ENCODE assay signal across 8 cellular contexts in the genomic region with DNA sequence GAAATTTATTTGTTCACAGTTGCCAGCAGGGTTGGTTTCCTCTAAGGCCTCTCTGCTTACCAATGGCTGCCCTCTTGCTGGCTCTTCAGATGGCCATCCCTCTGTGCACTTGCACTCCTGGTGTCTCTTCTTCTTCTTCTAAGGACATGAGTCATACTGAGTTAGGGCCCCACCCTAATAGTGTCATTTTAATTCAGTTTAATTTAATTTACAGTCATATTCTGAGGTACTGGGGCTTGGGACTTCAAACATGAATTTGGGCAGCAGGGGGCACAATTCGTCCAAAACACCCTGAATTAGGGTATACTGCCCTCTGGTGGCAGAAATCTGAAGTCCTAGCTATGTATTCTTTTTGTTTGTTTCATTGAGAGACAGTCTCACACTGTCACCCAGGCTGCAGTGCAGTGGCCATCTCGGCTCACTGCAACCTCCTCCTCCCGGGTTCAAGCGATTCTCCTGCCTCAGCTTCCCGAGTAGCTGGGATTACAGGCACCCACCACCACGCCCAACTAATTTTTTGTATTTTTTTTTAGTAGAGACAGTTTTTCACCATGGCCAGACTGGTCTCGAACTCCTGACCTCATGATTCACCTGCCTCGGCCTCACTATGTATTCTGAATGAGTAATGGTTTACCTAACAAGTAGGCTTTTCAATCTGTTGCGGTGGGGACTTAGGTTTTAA. TPM values are rescaled to one million over a fixed set of nuclear protein-coding genes. Genes with fewer than 3 reads are reported as not detected.
DNase-seq lines count a peak whose midpoint lies in the region; ATAC-seq, FAIRE-seq and TF ChIP-seq lines count a peak whose summit lies in the region.

No MANE protein-coding gene starts in this region.

- H4K20me1 ChIP-seq in H1 (replicated peaks in 1 of 2; ENCODE audit: control insufficient read depth in 1 of 2, insufficient read depth in 2 of 2, low read length in 2 of 2) = peaks cover 0 to 3% of the 10 kb centered on the region in 2 experiments

- peak; percentile 68 to 77 for TF ChIP-seq RAD21 in H1 (IDR thresholded peaks at IDR 0.05 in 1 of 2, conservative IDR thresholded peaks at IDR 0.05 in 1 of 2; ENCODE audit: low read depth in 2 of 2, low read length in 2 of 2)

- H3K27ac ChIP-seq in AG04450 (ENCODE audit: low read depth, low read length) (peak overlapping the region; percentile 39), H1 (ENCODE audit: low read depth, low read length) (no peak overlapping the region)

- no peak overlapping the region for H3K56ac ChIP-seq in H1 (replicated peaks; ENCODE audit: insufficient read length, low read depth, low read length)

- no peak overlapping the region; a peak in 1 of 7 replicates for H3K9ac ChIP-seq in H1 (replicated peaks in 1 of 4; ENCODE audit: extremely low read depth in 1 of 4, low read depth in 3 of 4, low read length in 3 of 4)

- no peaks in the 10 kb centered on the region for H3K4me1 ChIP-seq in H1 (replicated peaks in 1 of 4; ENCODE audit: control insufficient read depth in 3 of 4, insufficient read depth in 4 of 4, low read length in 3 of 4)

- no peak overlapping the region for H2BK20ac ChIP-seq in H1 (ENCODE audit: low read length)

- H3K23me2 ChIP-seq in H1 (ENCODE audit: low read depth, low read length) = no peaks in the 10 kb centered on the region; the same call in 1 of the 2 replicates

- H2BK12ac ChIP-seq in H1 (ENCODE audit: low read depth, low read length) = no peak overlapping the region

- H3K23ac ChIP-seq in H1 (ENCODE audit: insufficient read length) = no peak overlapping the region

- no peak overlapping the region for H3K14ac ChIP-seq in H1 (ENCODE audit: insufficient read length)

- peak; percentile 74 for ATAC-seq in GM18909 (IDR thresholded peaks at IDR 0.05; ENCODE audit: poor library complexity, unreplicated experiment)

- 60% methylated on average over 9 of the region's 9 CpGs; no CpG with 5 or more reads in 1 of the 2 experiments for WGBS in H1 (ENCODE audit: extremely low coverage in 1 of 2, insufficient coverage in 1 of 2, insufficient read length in 1 of 2, insufficient replicate concordance in 2 of 2, low coverage in 1 of 2, low lambda C conversion rate in 2 of 2, missing lambda C conversion rate in 1 of 2), 2 experiments

- no peak overlapping the region for H2AFZ ChIP-seq in H1 (ENCODE audit: low read length)

- no peak overlapping the region for H4K5ac ChIP-seq in H1 (ENCODE audit: insufficient read length, low read depth, low read length)

- TF ChIP-seq CTCF in AG04450 (IDR thresholded peaks at IDR 0.05; ENCODE audit: low read depth, low read length) (peak; percentile 93), H1 (IDR thresholded peaks at IDR 0.05; ENCODE audit: control extremely low read depth in 1 of 3, insufficient read depth in 1 of 3, low read depth in 1 of 3, low read length in 3 of 3) (peak; percentile 35 to 100 (median 96))

- peak; percentile 93 for FAIRE-seq in H1 (lab: Jason Lieb, UNC)

- no peaks in the 10 kb centered on the region for H3K27me3 ChIP-seq in AG04450 (ENCODE audit: control insufficient read depth, insufficient read depth, low read length)
- H3K27me3 ChIP-seq in H1 (replicated peaks in 1 of 4; ENCODE audit: control insufficient read depth in 3 of 4, extremely low read depth in 1 of 4, insufficient read depth in 3 of 4, low read length in 3 of 4) = no peaks in the 10 kb centered on the region

- H3K9me3 ChIP-seq in AG04450 (ENCODE audit: control insufficient read depth, insufficient read depth, low read length) (no peaks in the 10 kb centered on the region), H1 (ENCODE audit: insufficient read depth in 2 of 2, low read depth in 1 of 2, low read length in 1 of 2) (no peaks in the 10 kb centered on the region)

- no peak for TF ChIP-seq POLR2A in H1 (IDR thresholded peaks at IDR 0.05; ENCODE audit: control extremely low read depth in 1 of 2, low read depth in 2 of 2, low read length in 2 of 2)

- POLR2A ChIA-PET in AG04450 (lab: Yijun Ruan, JAX) = interaction anchor here (0.6 to 1.1 kb wide), 3 partner anchors 20 to 713 kb away, joined by 3 to 4 read pairs (median 3); a partner anchor contains a TSS
- POLR2A ChIA-PET in H1 (lab: Charles Lee; ENCODE audit: partially characterized antibody) = interaction anchor here (0.7 to 1.5 kb wide), 6 partner anchors 10 to 361 kb away, joined by 3 to 5 read pairs (median 3); a partner anchor contains a TSS

- no peak overlapping the region for H3K4ac ChIP-seq in H1 (replicated peaks; ENCODE audit: insufficient read length, low read depth, low read length)

- DNase-seq in AG04450 (ENCODE audit: low read depth, low spot score) (peak; percentile 75), HUDEP-2 (lab: John Stamatoyannopoulos, UW; ENCODE audit: unreplicated experiment in 76 of 76) (peak in 73 of 76 experiments; percentile 33 to 95 (median 77)), NOMO-1 (lab: John Stamatoyannopoulos, UW; ENCODE audit: unreplicated experiment in 2 of 2) (peak; percentile 59 to 83), H1 (ENCODE audit: low read depth in 1 of 2, low spot score in 2 of 2) (peak; percentile 70 to 93), middle frontal gyrus (ENCODE audit: extremely low spot score, low spot score) (peak; percentile 63)
- DNase-seq in activated CD8-positive, alpha-beta memory T cell treated with anti-CD3 and anti-CD28 coated beads for 1 hour (ENCODE audit: extremely low read depth in 1 of 2, low read depth in 1 of 2) = peak; percentile 64 to 80
- DNase-seq in stimulated activated CD8-positive, alpha-beta memory T cell treated with anti-CD3 and anti-CD28 coated beads, Interleukin-4, amount 100 ng/mL, for 1 hour (ENCODE audit: low read depth in 2 of 2, low spot score in 1 of 2) = peak; percentile 64 to 74

- CTCF ChIA-PET in AG04450 (lab: Charles Lee) (interaction anchor here (0.5 to 4.0 kb wide), 83 partner anchors 8 to 1212 kb away, joined by 3 to 51 read pairs (median 3); a partner anchor contains a TSS), H1 (lab: Charles Lee; ENCODE audit: partially characterized antibody) (interaction anchor here (0.6 to 4.1 kb wide), 50 partner anchors 10 to 1146 kb away, joined by 3 to 34 read pairs (median 4); a partner anchor contains a TSS)

- H3K4me2 ChIP-seq in H1 (ENCODE audit: insufficient read depth in 1 of 2, low read depth in 2 of 2, low read length in 2 of 2) = no peak overlapping the region

- H3K4me3 ChIP-seq in AG04450 (ENCODE audit: low read depth, low read length) (no peak overlapping the region), H1 (ENCODE audit: extremely low read depth in 1 of 4, insufficient read depth in 2 of 4, low read depth in 3 of 4, low read length in 4 of 4) (no peak overlapping the region)

- no peak overlapping the region for H2BK5ac ChIP-seq in H1 (ENCODE audit: low read depth, low read length)

- no peak overlapping the region for H2BK15ac ChIP-seq in H1 (ENCODE audit: low read length)

- H3K79me2 ChIP-seq in H1 (ENCODE audit: control insufficient read depth in 1 of 2, insufficient read depth in 2 of 2, low read length in 2 of 2) = no peaks in the 10 kb centered on the region

- peaks cover 5 to 23% (median 13%) of the 10 kb centered on the region in 4 experiments for H3K36me3 ChIP-seq in H1 (ENCODE audit: control insufficient read depth in 2 of 4, insufficient read depth in 4 of 4, low read length in 3 of 4)

- TF ChIP-seq EP300 in H1 (IDR thresholded peaks at IDR 0.05; ENCODE audit: borderline replicate concordance in 1 of 2, low read depth in 2 of 2, low read length in 2 of 2) = no peak

- H2BK120ac ChIP-seq in H1 (replicated peaks; ENCODE audit: low read depth, low read length) = no peak overlapping the region

- no peak overlapping the region for H2AK5ac ChIP-seq in H1 (ENCODE audit: low read depth, low read length)

- H4K91ac ChIP-seq in H1 (replicated peaks; ENCODE audit: insufficient read length, low read length) = no peak overlapping the region

- no peaks in the 10 kb centered on the region for H3K79me1 ChIP-seq in H1 (ENCODE audit: low read depth, low read length)

- H3K18ac ChIP-seq in H1 (ENCODE audit: extremely low read depth, low read length) = no peak overlapping the region

- no peak overlapping the region for H4K8ac ChIP-seq in H1 (ENCODE audit: extremely low read depth, insufficient read depth, low read length)

RNA-seq across cellular contexts. Expression of a gene that starts 19.8 kb away (rescaled TPM):
- 12.5 and 15.5 TPM in 2 replicates for polyA plus RNA-seq in AG04450 (2011; rRNA removed)
- 5.3 and 8.9 TPM in 2 replicates for polyA minus RNA-seq in AG04450 (2011; rRNA and poly(A)+ RNA removed)
- 18.4 and 18.8 TPM in 2 replicates for total RNA-seq in H1 (2021; fragmentation: NEBNext Ultra II Directional; extraction: Animal tissue kit (Norgen Biotek cat#: 25700))
- polyA plus RNA-seq in H1 (2011; rRNA removed) = 8.1 and 8.3 TPM in 2 replicates
- 12.2 TPM for polyA plus RNA-seq in H1 (2011; cell fraction: cytosol; rRNA removed)
- 10.8 TPM for polyA plus RNA-seq in H1 (2011; cell fraction: nucleus; rRNA removed)
- 14.6 to 19.8 TPM (median 14.7 TPM) in 4 replicates for polyA plus RNA-seq in H1 (2012, experiment 1 of 2)
- polyA plus RNA-seq in H1 (2012, experiment 2 of 2) = 1.2 TPM
- 17.9 TPM for polyA plus RNA-seq in H1 (2013, experiment 1 of 2)
- polyA plus RNA-seq in H1 (2013, experiment 2 of 2) = 16.9 TPM
- 5.1 and 7.2 TPM in 2 replicates for polyA minus RNA-seq in H1 (2011; rRNA and poly(A)+ RNA removed)
- polyA minus RNA-seq in H1 (2011; cell fraction: cytosol; rRNA and poly(A)+ RNA removed) = 11.5 TPM
- polyA minus RNA-seq in H1 (2011; cell fraction: nucleus; rRNA and poly(A)+ RNA removed) = 9.9 TPM

RNA-seq across cellular contexts. Expression of a gene that starts 20.1 kb away (rescaled TPM):
- polyA plus RNA-seq in AG04450 (2011; rRNA removed) (43.9 and 46.7 TPM in 2 replicates), H1 (2011; rRNA removed) (24.6 and 26.6 TPM in 2 replicates)
- polyA minus RNA-seq in AG04450 (2011; rRNA and poly(A)+ RNA removed) = 35.2 and 41.2 TPM in 2 replicates
- 21.8 and 22.2 TPM in 2 replicates for total RNA-seq in H1 (2021; fragmentation: NEBNext Ultra II Directional; extraction: Animal tissue kit (Norgen Biotek cat#: 25700))
- 33.6 TPM for polyA plus RNA-seq in H1 (2011; cell fraction: cytosol; rRNA removed)
- 46.0 TPM for polyA plus RNA-seq in H1 (2011; cell fraction: nucleus; rRNA removed)
- polyA plus RNA-seq in H1 (2012, experiment 1 of 2) = 22.3 to 24.8 TPM (median 23.1 TPM) in 4 replicates
- polyA plus RNA-seq in H1 (2012, experiment 2 of 2) = 5.9 TPM
- polyA plus RNA-seq in H1 (2013, experiment 1 of 2) = 19.2 TPM
- polyA plus RNA-seq in H1 (2013, experiment 2 of 2) = 18.0 TPM
- polyA minus RNA-seq in H1 (2011; rRNA and poly(A)+ RNA removed) = 28.8 and 31.7 TPM in 2 replicates
- 22.2 TPM for polyA minus RNA-seq in H1 (2011; cell fraction: cytosol; rRNA and poly(A)+ RNA removed)
- 30.2 TPM for polyA minus RNA-seq in H1 (2011; cell fraction: nucleus; rRNA and poly(A)+ RNA removed)

RNA-seq across cellular contexts. Expression of a gene that starts 54.7 kb away (rescaled TPM):
- polyA plus RNA-seq in AG04450 (2011; rRNA removed) (63.9 and 73.6 TPM in 2 replicates), H1 (2011; rRNA removed) (27.6 and 38.7 TPM in 2 replicates)
- 31.5 and 46.1 TPM in 2 replicates for polyA minus RNA-seq in AG04450 (2011; rRNA and poly(A)+ RNA removed)
- 35.3 and 43.5 TPM in 2 replicates for total RNA-seq in H1 (2021; fragmentation: NEBNext Ultra II Directional; extraction: Animal tissue kit (Norgen Biotek cat#: 25700))
- polyA plus RNA-seq in H1 (2011; cell fraction: cytosol; rRNA removed) = 47.2 TPM
- 24.6 TPM for polyA plus RNA-seq in H1 (2011; cell fraction: nucleus; rRNA removed)
- 46.6 to 52.5 TPM (median 49.4 TPM) in 4 replicates for polyA plus RNA-seq in H1 (2012, experiment 1 of 2)
- polyA plus RNA-seq in H1 (2012, experiment 2 of 2) = 16.0 TPM
- polyA plus RNA-seq in H1 (2013, experiment 1 of 2) = 29.2 TPM
- polyA plus RNA-seq in H1 (2013, experiment 2 of 2) = 28.7 TPM
- 51.3 and 85.5 TPM in 2 replicates for polyA minus RNA-seq in H1 (2011; rRNA and poly(A)+ RNA removed)
- polyA minus RNA-seq in H1 (2011; cell fraction: cytosol; rRNA and poly(A)+ RNA removed) = 43.5 TPM
- polyA minus RNA-seq in H1 (2011; cell fraction: nucleus; rRNA and poly(A)+ RNA removed) = 36.0 TPM

RNA-seq across cellular contexts. Expression of a gene that starts 54.7 kb away (rescaled TPM):
- polyA plus RNA-seq in AG04450 (2011; rRNA removed) = 1.7 and 1.8 TPM in 2 replicates
- polyA minus RNA-seq in AG04450 (2011; rRNA and poly(A)+ RNA removed) = 1.1 and 1.2 TPM in 2 replicates
- total RNA-seq in H1 (2021; fragmentation: NEBNext Ultra II Directional; extraction: Animal tissue kit (Norgen Biotek cat#: 25700)) = 1.5 and 2.0 TPM in 2 replicates
- 0.68 and 0.94 TPM in 2 replicates for polyA plus RNA-seq in H1 (2011; rRNA removed)
- 1.4 TPM for polyA plus RNA-seq in H1 (2011; cell fraction: cytosol; rRNA removed)
- polyA plus RNA-seq in H1 (2011; cell fraction: nucleus; rRNA removed) = 1.00 TPM
- 1.3 to 3.4 TPM (median 1.5 TPM) in 4 replicates for polyA plus RNA-seq in H1 (2012, experiment 1 of 2)
- 0.08 TPM for polyA plus RNA-seq in H1 (2012, experiment 2 of 2)
- 1.4 TPM for polyA plus RNA-seq in H1 (2013, experiment 1 of 2)
- polyA plus RNA-seq in H1 (2013, experiment 2 of 2) = 1.4 TPM
- 0.66 and 1.1 TPM in 2 replicates for polyA minus RNA-seq in H1 (2011; rRNA and poly(A)+ RNA removed)
- not detected for polyA minus RNA-seq in H1 (2011; cell fraction: cytosol; rRNA and poly(A)+ RNA removed)
- polyA minus RNA-seq in H1 (2011; cell fraction: nucleus; rRNA and poly(A)+ RNA removed) = 0.90 TPM
